Comparison of ENCODE assay signal across 9 cellular contexts in the genomic region with DNA sequence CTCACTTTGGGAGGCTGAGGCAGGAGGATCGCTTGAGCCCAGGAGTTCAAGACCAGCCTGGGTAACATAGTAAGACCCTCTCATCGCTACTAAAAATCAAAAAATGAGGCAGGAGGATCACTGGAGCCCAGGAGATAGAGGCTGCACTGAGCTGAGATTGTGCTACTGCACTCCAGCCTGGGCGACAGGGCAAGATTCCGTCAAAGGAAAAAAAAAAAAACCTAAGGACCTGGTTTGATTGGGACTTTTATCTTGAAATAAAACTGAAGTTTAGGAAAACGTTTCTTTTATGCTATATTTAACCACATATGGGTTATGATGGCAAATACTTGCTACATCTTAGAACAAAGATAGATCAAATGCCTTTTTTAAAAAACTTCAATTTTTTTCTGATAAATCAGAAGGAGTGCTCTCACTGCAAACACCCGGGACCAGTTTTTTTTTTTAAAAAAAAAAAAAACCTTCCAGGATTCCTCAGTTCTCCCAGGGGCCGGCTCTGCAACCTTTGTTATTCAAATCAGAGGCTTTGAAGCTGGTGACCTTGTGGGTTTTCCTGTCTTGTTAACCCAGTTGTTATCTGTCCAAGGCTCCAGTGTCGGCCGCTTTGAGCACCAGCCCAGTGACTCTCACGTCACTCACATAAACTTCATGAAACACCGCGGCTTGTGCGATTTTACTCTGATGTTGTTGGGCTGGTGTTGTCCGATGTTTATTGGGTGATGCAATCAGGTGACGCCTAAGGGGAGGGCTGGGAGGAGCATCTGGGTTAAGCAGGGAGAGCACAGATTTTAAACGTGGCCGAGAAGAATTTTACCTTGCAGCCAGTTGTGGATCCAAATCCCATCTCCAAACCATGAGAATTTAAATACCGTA. TPM values are rescaled to one million over a fixed set of nuclear protein-coding genes. Genes with fewer than 3 reads are reported as not detected.
DNase-seq lines count a peak whose midpoint lies in the region; ATAC-seq and TF ChIP-seq lines count a peak whose summit lies in the region.
"Had no signal": no experiment of that assay in that cellular context is flagged by ENCODE, and none has a peak within 500 bp of the region (broad histone marks: within the 10 kb centered on the region; RNA-seq: fewer than 3 reads in every experiment).

No MANE protein-coding gene starts in this region.

- H3K36me3 ChIP-seq in PC-9 (ENCODE audit: low read depth), result no peaks in the 10 kb centered on the region
- H3K36me3 ChIP-seq: upper lobe of left lung had no signal

- in situ Hi-C loops in T47D (cut with HindIII; ENCODE audit: low pct_unique_long_range_greater_than_20kb, low sequenced_read_pairs), result no loop called here

- CTCF ChIA-PET in PC-9 (lab: Charles Lee), result interaction anchor here (0.6 to 1.0 kb wide), 4 partner anchors 19 to 122 kb away, joined by 3 to 9 read pairs (median 4); no protein-coding TSS in a partner anchor

- H3K4me3 ChIP-seq in AG10803 (ENCODE audit: low read length) (peak overlapping the region; percentile 34), PC-9 (peak overlapping the region; percentile 46)
- H3K4me3 ChIP-seq: upper lobe of left lung had no signal

- no peaks in the 10 kb centered on the region for H3K27me3 ChIP-seq in PC-9 (ENCODE audit: insufficient read depth, low read depth)
- H3K27me3 ChIP-seq: upper lobe of left lung had no signal

- H3K27ac ChIP-seq in PC-9, result peak overlapping the region; percentile 45; the same call in 1 of the 2 replicates
- H3K27ac ChIP-seq: upper lobe of left lung had no signal

- H2AFZ ChIP-seq in PC-9, result peak overlapping the region; percentile 59; the same call in 1 of the 2 replicates

- peaks cover 11% of the 10 kb centered on the region for H3K4me1 ChIP-seq in PC-9 (replicated peaks; ENCODE audit: insufficient read depth)

- no peaks in the 10 kb centered on the region for H3K79me2 ChIP-seq in PC-9 (ENCODE audit: low read depth)

- DNase-seq in AG10803 (ENCODE audit: low read depth), result peak; percentile 66
- DNase-seq in HS-5 (ENCODE audit: low read depth), result peak; percentile 29
- peak; percentile 82 to 89 for DNase-seq in PC-9
- DNase-seq in T47D (ENCODE audit: low read depth in 1 of 2, low spot score in 1 of 2), result peak; percentile 88 to 92
- peak; percentile 10 for DNase-seq in kidney glomerular epithelial cell (lab: John Stamatoyannopoulos, UW)
- DNase-seq in stimulated activated CD8-positive, alpha-beta memory T cell treated with anti-CD3 and anti-CD28 coated beads, Interleukin-15, amount 100 ng/mL, for 48 hours (ENCODE audit: low read depth in 2 of 2), result peak; percentile 6 to 11

- H3K9me2 ChIP-seq in PC-9 (ENCODE audit: insufficient read depth), result no peaks in the 10 kb centered on the region

- peaks cover 8% of the 10 kb centered on the region; the same call in 1 of the 2 replicates for H3F3A ChIP-seq in PC-9 (ENCODE audit: insufficient read depth, low read depth)

- H4K20me1 ChIP-seq in PC-9 (ENCODE audit: insufficient read depth), result no peaks in the 10 kb centered on the region

- no peaks in the 10 kb centered on the region for H3K9me3 ChIP-seq in PC-9 (ENCODE audit: insufficient read depth, low read depth)
- H3K9me3 ChIP-seq: upper lobe of left lung had no signal

- POLR2A ChIA-PET in PC-9 (lab: Charles Lee; ENCODE audit: unreplicated experiment), result interaction anchor here (0.7 to 0.9 kb wide), 2 partner anchors 248 to 745 kb away, joined by 5 to 10 read pairs; partner anchors contain the start of gene PRDX5

- intact Hi-C loops in PC-9 (cut with micrococcal nuclease; ENCODE audit: unreplicated experiment), result no loop called here

- TF ChIP-seq CTCF in AG10803 (conservative IDR thresholded peaks at IDR 0.05; ENCODE audit: low read length) (no peak), PC-9 (conservative IDR thresholded peaks at IDR 0.05) (no peak)

- H3K4me2 ChIP-seq in PC-9, result peak overlapping the region; percentile 76

- ATAC-seq in GM21576 (IDR thresholded peaks at IDR 0.05; ENCODE audit: unreplicated experiment) (no peak), GM21381 (IDR thresholded peaks at IDR 0.05; ENCODE audit: unreplicated experiment) (no peak)

- BruUV-seq in PC-9 (replicated peaks; lab: Mats Ljungman, UMichigan), result TSS peak; percentile 91

RNA-seq across cellular contexts. Expression of gene SLC22A11, which starts 10.5 kb away (rescaled TPM):
- total RNA-seq in PC-9 (2021), result 0.41 and 1.1 TPM in 2 replicates
- total RNA-seq: upper lobe of left lung had no signal

RNA-seq across cellular contexts. Expression of gene SLC22A12, which starts 24.7 kb away (rescaled TPM):
- total RNA-seq in PC-9 (2021), result not detected in 2 replicates
- total RNA-seq: upper lobe of left lung had no signal

Comparison
In these comparisons a context has a peak if more than half of its experiments do, and no peak if none do; other contexts are left out.
1. DNase-seq: peak in every context shown above with its lines; median percentile 90 in T47D; 86 in PC-9; 66 in AG10803; 29 in HS-5; 10 in kidney glomerular epithelial cell; 8 in stimulated activated CD8-positive, alpha-beta memory T cell treated with anti-CD3 and anti-CD28 coated beads, Interleukin-15, amount 100 ng/mL, for 48 hours.